Comparison of ENCODE assay signal across 11 cellular contexts in genomic region chr3:13235079-13235478, GRCh38.
DNase-seq lines count a peak whose midpoint lies in the region; ATAC-seq and TF ChIP-seq lines count a peak whose summit lies in the region.
"Had no signal": no experiment of that assay in that cellular context is flagged by ENCODE, and none has a peak within 500 bp of the region (broad histone marks: within the 10 kb centered on the region; RNA-seq: fewer than 3 reads in every experiment).

No MANE protein-coding gene starts in this region.

- no peaks in the 10 kb centered on the region for H3K27me3 ChIP-seq in ovary
- H3K27me3 ChIP-seq: SJSA1, upper lobe of right lung had no signal

- TF ChIP-seq CTCF in ovary (IDR thresholded peaks at IDR 0.05), result no peak

- H3K9me3 Mint-ChIP-seq in activated CD4-positive, alpha-beta memory T cell treated with anti-CD3 and anti-CD28 coated beads for 36 hours, result no peaks in the 10 kb centered on the region
- H3K9me3 Mint-ChIP-seq: activated T-cell treated with anti-CD3 and anti-CD28 coated beads, Interleukin-2, amount 50 U/mL, for 72 hours had no signal

- DNase-seq in stimulated activated CD4-positive, alpha-beta T cell treated with anti-CD3 and anti-CD28 coated beads, Interleukin-15, amount 100 ng/mL, for 24 hours, result peak; percentile 13
- DNase-seq in stimulated activated CD4-positive, alpha-beta T cell treated with anti-CD3 and anti-CD28 coated beads, Interleukin-4, amount 100 ng/mL, for 4 hours, result no peak
- peak; percentile 14 for DNase-seq in activated CD4-positive, alpha-beta memory T cell treated with anti-CD3 and anti-CD28 coated beads for 36 hours
- DNase-seq in ovary (no peak), ureter (ENCODE audit: low spot score) (no peak), OCI-M1 (lab: John Stamatoyannopoulos, UW) (no peak), activated T-cell treated with anti-CD3 and anti-CD28 coated beads for 4 hours (no peak)
- DNase-seq: upper lobe of right lung had no signal

- no peak overlapping the region for H3K4me3 ChIP-seq in ovary
- H3K4me3 ChIP-seq: SJSA1, upper lobe of right lung had no signal

- no peak overlapping the region for H3K27ac ChIP-seq in ovary
- H3K27ac ChIP-seq: SJSA1, upper lobe of right lung had no signal

- 26 to 33% (median 29%) methylated on average over 3 to 5 of the region's 5 CpGs for WGBS in ovary, 3 donors

- intact Hi-C loops in activated CD4-positive, alpha-beta memory T cell treated with anti-CD3 and anti-CD28 coated beads for 36 hours (cut with micrococcal nuclease), result loop anchor here (10.0 kb wide), 1 partner anchor 140 kb away; no protein-coding TSS in a partner anchor
- intact Hi-C loops in ovary (cut with DNase I), result no loop called here

- POLR2A ChIA-PET in activated CD4-positive, alpha-beta memory T cell treated with anti-CD3 and anti-CD28 coated beads for 36 hours (lab: Charles Lee), result no interaction called here

- no peak for TF ChIP-seq EP300 in ovary (IDR thresholded peaks at IDR 0.05)

- CTCF ChIA-PET in activated CD4-positive, alpha-beta memory T cell treated with anti-CD3 and anti-CD28 coated beads for 36 hours (lab: Charles Lee), result interaction anchor here (2.9 kb wide), 1 partner anchor 143 kb away, joined by 11 read pairs; no protein-coding TSS in a partner anchor

- H3K4me1 Mint-ChIP-seq in activated CD4-positive, alpha-beta memory T cell treated with anti-CD3 and anti-CD28 coated beads for 36 hours (ENCODE audit: low read depth), result peaks cover 20% of the 10 kb centered on the region

- H3K9me3 ChIP-seq in ovary, result no peaks in the 10 kb centered on the region
- H3K9me3 ChIP-seq: SJSA1, upper lobe of right lung had no signal

- no peaks in the 10 kb centered on the region for H3K4me1 ChIP-seq in ovary (ENCODE audit: insufficient read depth)
- H3K4me1 ChIP-seq: SJSA1, upper lobe of right lung had no signal

- peak; percentile 77 for ATAC-seq in HG03432 (IDR thresholded peaks at IDR 0.05; ENCODE audit: unreplicated experiment)
- ATAC-seq: activated T-cell treated with anti-CD3 and anti-CD28 coated beads, Interleukin-2, amount 50 U/mL, for 72 hours; upper lobe of right lung had no signal

- H3K27me3 Mint-ChIP-seq in activated CD4-positive, alpha-beta memory T cell treated with anti-CD3 and anti-CD28 coated beads for 36 hours, result peaks cover 4% of the 10 kb centered on the region

- no peak overlapping the region for H3K27ac Mint-ChIP-seq in activated CD4-positive, alpha-beta memory T cell treated with anti-CD3 and anti-CD28 coated beads for 36 hours
- H3K27ac Mint-ChIP-seq: activated T-cell treated with anti-CD3 and anti-CD28 coated beads, Interleukin-2, amount 50 U/mL, for 72 hours had no signal

- no peak overlapping the region for H3K4me3 Mint-ChIP-seq in activated CD4-positive, alpha-beta memory T cell treated with anti-CD3 and anti-CD28 coated beads for 36 hours
- H3K4me3 Mint-ChIP-seq: activated T-cell treated with anti-CD3 and anti-CD28 coated beads, Interleukin-2, amount 50 U/mL, for 72 hours had no signal

- H3K36me3 Mint-ChIP-seq in activated CD4-positive, alpha-beta memory T cell treated with anti-CD3 and anti-CD28 coated beads for 36 hours, result no peaks in the 10 kb centered on the region

- TF ChIP-seq POLR2A in ovary (IDR thresholded peaks at IDR 0.05), result no peak

- H3K36me3 ChIP-seq in ovary, result no peaks in the 10 kb centered on the region
- H3K36me3 ChIP-seq: SJSA1, upper lobe of right lung had no signal

Comparison
In these comparisons a context has a peak if more than half of its experiments do, and no peak if none do; other contexts are left out.
1. DNase-seq: peak in stimulated activated CD4-positive, alpha-beta T cell treated with anti-CD3 and anti-CD28 coated beads, Interleukin-15, amount 100 ng/mL, for 24 hours (single experiment) and activated CD4-positive, alpha-beta memory T cell treated with anti-CD3 and anti-CD28 coated beads for 36 hours (single experiment); none in stimulated activated CD4-positive, alpha-beta T cell treated with anti-CD3 and anti-CD28 coated beads, Interleukin-4, amount 100 ng/mL, for 4 hours (0 of 2), ovary (0 of 5), ureter (single experiment), OCI-M1 (single experiment) and activated T-cell treated with anti-CD3 and anti-CD28 coated beads for 4 hours (single experiment).